Comparison of ENCODE assay signal across 19 cellular contexts in genomic region chr7:157458254-157458633, GRCh38.
"Had no signal": no experiment of that assay in that cellular context is flagged by ENCODE, and none has a peak within 500 bp of the region (broad histone marks: within the 10 kb centered on the region; RNA-seq: fewer than 3 reads in every experiment).

No MANE protein-coding gene starts in this region.

- H3K9me3 Mint-ChIP-seq: natural killer cell treated with Interleukin-12 subunit alpha and Interleukin-12 subunit beta and Interleukin-15 and Interleukin-18, amount 100 ng/mL, for 72 hours had no signal

- DNase-seq: central memory CD4-positive, alpha-beta T cell; cortex of kidney; dorsolateral prefrontal cortex; effector CD8-positive, alpha-beta T cell; foreskin melanocyte; kidney; mammary epithelial cell; right cardiac atrium; stimulated activated CD4-positive, alpha-beta T cell treated with anti-CD3 and anti-CD28 coated beads, Interleukin-4, amount 100 ng/mL, for 1 hour; stimulated activated naive CD8-positive, alpha-beta T cell treated with anti-CD3 and anti-CD28 coated beads, Interleukin-15, amount 100 ng/mL, for 72 hours; substantia nigra; transverse colon had no signal

- H3K4me3 ChIP-seq: dorsolateral prefrontal cortex, hepatocyte, ovary, smooth muscle cell, thoracic aorta, transverse colon had no signal

- H3K4me3 Mint-ChIP-seq: natural killer cell treated with Interleukin-12 subunit alpha and Interleukin-12 subunit beta and Interleukin-15 and Interleukin-18, amount 100 ng/mL, for 72 hours; stimulated activated memory B cell treated with anti-CD40 and anti-IgM and Interleukin-4, amounts not matched to agents 10 μg/mL and 1 μg/mL and 100 μg/mL, for 72 hours; stimulated activated naive CD8-positive, alpha-beta T cell treated with anti-CD3 and anti-CD28 coated beads, Interleukin-15, amount 100 ng/mL, for 72 hours had no signal

- ATAC-seq: left colon; natural killer cell treated with Interleukin-12 subunit alpha and Interleukin-12 subunit beta and Interleukin-15 and Interleukin-18, amount 100 ng/mL, for 72 hours; right cardiac atrium; stimulated activated memory B cell treated with anti-CD40 and anti-IgM and Interleukin-4, amounts not matched to agents 10 μg/mL and 1 μg/mL and 100 μg/mL, for 72 hours; stimulated activated naive CD8-positive, alpha-beta T cell treated with anti-CD3 and anti-CD28 coated beads, Interleukin-15, amount 100 ng/mL, for 72 hours had no signal

- H3K27ac Mint-ChIP-seq: natural killer cell treated with Interleukin-12 subunit alpha and Interleukin-12 subunit beta and Interleukin-15 and Interleukin-18, amount 100 ng/mL, for 72 hours; stimulated activated memory B cell treated with anti-CD40 and anti-IgM and Interleukin-4, amounts not matched to agents 10 μg/mL and 1 μg/mL and 100 μg/mL, for 72 hours; stimulated activated naive CD8-positive, alpha-beta T cell treated with anti-CD3 and anti-CD28 coated beads, Interleukin-15, amount 100 ng/mL, for 72 hours had no signal

- H3K36me3 Mint-ChIP-seq: stimulated activated memory B cell treated with anti-CD40 and anti-IgM and Interleukin-4, amounts not matched to agents 10 μg/mL and 1 μg/mL and 100 μg/mL, for 72 hours had no signal

- H3K27ac ChIP-seq: dorsolateral prefrontal cortex, hepatocyte, ovary, thoracic aorta, transverse colon had no signal

- H3K4me1 Mint-ChIP-seq: stimulated activated memory B cell treated with anti-CD40 and anti-IgM and Interleukin-4, amounts not matched to agents 10 μg/mL and 1 μg/mL and 100 μg/mL, for 72 hours had no signal
